ENCODE assay signal across 13 cellular contexts in the genomic region with DNA sequence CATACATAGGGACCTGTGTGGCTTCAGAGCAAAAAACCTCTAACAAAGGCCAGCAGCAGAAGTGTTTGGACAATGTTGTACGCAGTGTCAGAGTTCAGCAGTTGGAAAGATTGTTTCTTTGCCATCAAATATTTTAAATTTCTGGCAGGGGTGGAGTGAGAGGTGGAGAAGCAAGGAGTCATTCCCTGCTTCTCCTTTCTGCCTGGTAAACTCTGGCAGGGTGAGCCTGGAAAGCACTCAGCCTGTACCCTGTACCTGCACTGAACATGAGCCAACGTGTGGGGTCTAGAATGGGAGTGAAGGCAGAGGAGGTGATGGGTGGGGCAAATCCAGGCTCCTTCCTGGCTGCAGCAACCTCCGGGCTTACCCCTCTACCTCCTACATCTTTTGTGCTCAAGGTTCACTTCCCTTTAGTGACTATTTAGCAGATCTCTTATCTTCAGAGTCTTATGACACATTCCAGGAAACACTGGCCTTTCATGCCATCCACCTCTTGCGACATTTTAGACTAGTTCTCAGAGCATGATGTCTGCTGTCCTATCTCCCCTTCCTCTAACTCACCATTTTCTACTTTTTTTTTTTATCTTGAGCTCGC.
DNase-seq lines count a peak whose midpoint lies in the region; ATAC-seq, FAIRE-seq and TF ChIP-seq lines count a peak whose summit lies in the region.
"Had no signal": no experiment of that assay in that cellular context is flagged by ENCODE, and none has a peak within 500 bp of the region (broad histone marks: within the 10 kb centered on the region; RNA-seq: fewer than 3 reads in every experiment).

No MANE protein-coding gene starts in this region.

- RAD21 ChIA-PET in GM12878 (lab: Charles Lee; ENCODE audit: unreplicated experiment), result no interaction called here

- H3K9me3 Mint-ChIP-seq in activated naive CD4-positive, alpha-beta T cell treated with anti-CD3 and anti-CD28 coated beads for 36 hours, result no peaks in the 10 kb centered on the region
- peaks cover 0 to 2% (median 0%) of the 10 kb centered on the region in 7 donors for H3K9me3 Mint-ChIP-seq in CD14-positive monocyte

- H3K9me3 ChIP-seq in GM12878 (replicated peaks; ENCODE audit: control insufficient read depth, insufficient read depth, low read length), result no peaks in the 10 kb centered on the region; the same call in 2 of the 3 replicates

- no peak overlapping the region for H3K4me3 ChIP-seq in GM12878

- FAIRE-seq in GM12878 (lab: Jason Lieb, UNC), result no peak

- no peaks in the 10 kb centered on the region for H4K20me1 ChIP-seq in GM12878 (ENCODE audit: control insufficient read depth, insufficient read depth)

- no peak for TF ChIP-seq EP300 in GM12878 (IDR thresholded peaks at IDR 0.05; ENCODE audit: borderline replicate concordance in 1 of 2, control insufficient read depth in 1 of 2, low read depth in 2 of 2, low read length in 2 of 2)

- WGBS in GM12878 (ENCODE audit: insufficient coverage, insufficient replicate concordance, low lambda C conversion rate, missing lambda C conversion rate), result 36% methylated on average over 5 of the region's 5 CpGs

- H3K27me3 Mint-ChIP-seq in activated naive CD4-positive, alpha-beta T cell treated with anti-CD3 and anti-CD28 coated beads for 36 hours (ENCODE audit: low read depth), result no peaks in the 10 kb centered on the region
- H3K27me3 Mint-ChIP-seq in CD14-positive monocyte (ENCODE audit: low read depth in 3 of 3), result no peaks in the 10 kb centered on the region

- TF ChIP-seq RAD21 in GM12878 (IDR thresholded peaks at IDR 0.05; ENCODE audit: insufficient read depth, low read depth, low read length), result no peak

- peak; percentile 64 for ATAC-seq in GM12878
- ATAC-seq: left ventricle myocardium superior had no signal

- in situ Hi-C loops in GM12878 (cut with MboI), result no loop called here

- H3K79me2 ChIP-seq in GM12878 (ENCODE audit: control insufficient read depth, insufficient read depth, low read length), result no peaks in the 10 kb centered on the region

- no peaks in the 10 kb centered on the region for H3K4me1 Mint-ChIP-seq in activated naive CD4-positive, alpha-beta T cell treated with anti-CD3 and anti-CD28 coated beads for 36 hours (ENCODE audit: low read depth)
- H3K4me1 Mint-ChIP-seq in CD14-positive monocyte, result peaks cover 10% of the 10 kb centered on the region

- H3K27ac ChIP-seq in GM12878 (ENCODE audit: control insufficient read depth, insufficient read depth), result no peak overlapping the region
- H3K27ac ChIP-seq: RWPE1 had no signal

- H3K36me3 Mint-ChIP-seq in activated naive CD4-positive, alpha-beta T cell treated with anti-CD3 and anti-CD28 coated beads for 36 hours (ENCODE audit: low read depth), result no peaks in the 10 kb centered on the region
- H3K36me3 Mint-ChIP-seq in CD14-positive monocyte, result no peaks in the 10 kb centered on the region

- H3K4me3 Mint-ChIP-seq in activated naive CD4-positive, alpha-beta T cell treated with anti-CD3 and anti-CD28 coated beads for 36 hours, result no peak overlapping the region
- H3K4me3 Mint-ChIP-seq in CD14-positive monocyte, result peak overlapping the region in 1 of 2 donors; percentile 4

- H3K4me2 ChIP-seq in GM12878 (ENCODE audit: control insufficient read depth, insufficient read depth), result no peak overlapping the region

- H3K36me3 ChIP-seq in GM12878 (ENCODE audit: control insufficient read depth in 2 of 2, insufficient read depth in 2 of 2, low read length in 1 of 2), result no peaks in the 10 kb centered on the region

- no peaks in the 10 kb centered on the region for H3K27me3 ChIP-seq in GM12878 (replicated peaks in 1 of 2; ENCODE audit: control insufficient read depth in 2 of 2, insufficient read depth in 2 of 2, low read length in 1 of 2)

- no peak overlapping the region for H3K27ac Mint-ChIP-seq in activated naive CD4-positive, alpha-beta T cell treated with anti-CD3 and anti-CD28 coated beads for 36 hours
- H3K27ac Mint-ChIP-seq in CD14-positive monocyte, result peak overlapping the region in 2 of 7 donors; percentile 53 to 70

- intact Hi-C loops in GM12878 (cut with micrococcal nuclease; ENCODE audit: unreplicated experiment), result no loop called here
- intact Hi-C loops in activated naive CD4-positive, alpha-beta T cell treated with anti-CD3 and anti-CD28 coated beads for 36 hours (cut with micrococcal nuclease), result no loop called here
- intact Hi-C loops in CD14-positive monocyte (cut with micrococcal nuclease), result no loop called here

- CTCF ChIA-PET in GM12878 (lab: Yijun Ruan, JAX), result interaction anchor here (0.6 kb wide), 2 partner anchors 20 to 393 kb away, joined by 3 to 5 read pairs; no protein-coding TSS in a partner anchor
- CTCF ChIA-PET in activated naive CD4-positive, alpha-beta T cell treated with anti-CD3 and anti-CD28 coated beads for 36 hours (lab: Charles Lee), result no interaction called here

- no peaks in the 10 kb centered on the region for H3K4me1 ChIP-seq in GM12878 (ENCODE audit: control insufficient read depth, insufficient read depth, low read length)

- DNase-seq in AG20443 (ENCODE audit: low spot score) (peak; percentile 11), Kasumi-1 (lab: John Stamatoyannopoulos, UW) (peak; percentile 81 to 87), GM12878 (ENCODE audit: low read depth, low spot score) (peak; percentile 5), mucosa of gallbladder (ENCODE audit: low spot score) (peak; percentile 82), mesenteric fat pad (ENCODE audit: low spot score) (no peak), CD14-positive monocyte (ENCODE audit: low spot score) (no peak)
- no peak for DNase-seq in stimulated activated CD4-positive, alpha-beta T cell treated with anti-CD3 and anti-CD28 coated beads, Interleukin-15, amount 100 ng/mL, for 24 hours
- DNase-seq in activated naive CD4-positive, alpha-beta T cell treated with anti-CD3 and anti-CD28 coated beads for 36 hours, result no peak
- DNase-seq: activated CD4-positive, CD25-positive, alpha-beta regulatory T cell; left ventricle myocardium superior; NCI-H2029; retina had no signal

- SMC1A ChIA-PET in GM12878 (lab: Charles Lee; ENCODE audit: uncharacterized antibody, unreplicated experiment), result no interaction called here

- H2AFZ ChIP-seq in GM12878 (ENCODE audit: control insufficient read depth, low read depth, low read length), result no peak overlapping the region

- no peak for TF ChIP-seq POLR2A in GM12878 (IDR thresholded peaks at IDR 0.05; ENCODE audit: low read depth, low read length)

- no TSS peak for BruUV-seq in GM12878 (replicated peaks; lab: Mats Ljungman, UMichigan)

- H3K9ac ChIP-seq in GM12878 (ENCODE audit: control insufficient read depth, insufficient read depth, low read length), result no peak overlapping the region

- TF ChIP-seq CTCF in GM12878 (IDR thresholded peaks at IDR 0.05 in 2 of 3, conservative IDR thresholded peaks at IDR 0.05 in 1 of 3; ENCODE audit: control insufficient read depth in 2 of 3, extremely low read depth in 1 of 3, insufficient read depth in 1 of 3, low read depth in 3 of 3, low read length in 3 of 3) (no peak), CD14-positive monocyte (IDR thresholded peaks at IDR 0.05) (no peak)

- POLR2A ChIA-PET in GM12878 (lab: Charles Lee), result no interaction called here

TF ChIP-seq in GM12878, 131 proteins besides CTCF, POLR2A, EP300 and RAD21:
- TF ChIP-seq JUND (IDR thresholded peaks at IDR 0.05; ENCODE audit: low read depth, low read length) (no peak), ZNF207 (IDR thresholded peaks at IDR 0.05; ENCODE audit: borderline replicate concordance) (no peak), SPI1 (IDR thresholded peaks at IDR 0.05; ENCODE audit: borderline replicate concordance, insufficient read depth, low read depth, low read length) (peak; percentile 63; the same call in 1 of the 2 replicates)

Comparison
In these comparisons a context has a peak if more than half of its experiments do, and no peak if none do; other contexts are left out.
1. DNase-seq: peak in AG20443 (single experiment), Kasumi-1 (2 of 2), GM12878 (single experiment) and mucosa of gallbladder (single experiment); none in stimulated activated CD4-positive, alpha-beta T cell treated with anti-CD3 and anti-CD28 coated beads, Interleukin-15, amount 100 ng/mL, for 24 hours (single experiment), mesenteric fat pad (single experiment), activated naive CD4-positive, alpha-beta T cell treated with anti-CD3 and anti-CD28 coated beads for 36 hours (single experiment) and CD14-positive monocyte (single experiment).